Comparison of ENCODE assay signal across 11 cellular contexts in the genomic region with DNA sequence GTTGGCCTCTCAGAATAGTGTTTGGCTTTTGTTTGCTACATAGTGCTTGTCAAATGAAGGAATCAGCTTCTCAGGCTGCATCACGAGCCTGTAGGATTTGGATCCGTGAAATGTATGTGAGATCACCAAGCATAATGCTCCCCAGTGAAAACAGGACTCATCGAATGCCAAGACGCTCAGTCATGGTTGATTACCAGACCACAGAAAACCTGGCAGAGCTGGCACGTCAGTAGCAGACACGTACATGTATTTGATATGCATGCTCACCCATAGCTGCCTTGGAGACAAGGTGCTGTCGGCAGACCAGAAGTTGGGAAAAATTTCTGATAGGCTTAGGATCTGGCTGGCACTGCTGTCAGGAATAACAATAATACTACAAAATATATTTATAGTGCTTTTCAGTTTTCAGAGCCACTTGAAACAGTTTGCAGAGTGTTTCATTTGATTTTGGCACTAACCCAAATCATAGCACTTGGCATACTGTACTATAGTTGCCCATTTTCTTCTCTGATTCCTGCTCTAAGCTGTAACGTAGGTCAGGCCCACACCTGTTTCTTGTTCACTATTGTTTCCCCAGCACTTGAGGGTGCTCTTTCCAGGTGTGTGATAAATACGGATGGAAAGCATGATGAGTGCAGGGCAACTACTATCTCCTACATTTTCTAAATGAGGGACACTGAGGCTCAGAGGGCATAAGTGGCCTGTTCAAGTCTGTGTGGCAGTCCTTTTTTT.
A peak's percentile ranks its signal among the peaks of the same experiment; 100 is the strongest.
DNase-seq lines count a peak whose midpoint lies in the region; ATAC-seq and FAIRE-seq lines count a peak whose summit lies in the region.
"Had no signal": no experiment of that assay in that cellular context is flagged by ENCODE, and none has a peak within 500 bp of the region (broad histone marks: within the 10 kb centered on the region; RNA-seq: fewer than 3 reads in every experiment).

No MANE protein-coding gene starts in this region.

- FAIRE-seq in HTR-8/SVneo (lab: Jason Lieb, UNC), result peak; percentile 74
- FAIRE-seq: endometrium had no signal

- ATAC-seq in HG03378 (IDR thresholded peaks at IDR 0.05; ENCODE audit: unreplicated experiment), result no peak
- ATAC-seq: activated CD8-positive, alpha-beta T cell treated with anti-CD3 and anti-CD28 coated beads for 36 hours had no signal

- DNase-seq in 8988T, result peak; percentile 42
- peak; percentile 67 for DNase-seq in HTR-8/SVneo (ENCODE audit: insufficient read length, low spot score)
- DNase-seq in SHP77 (lab: John Stamatoyannopoulos, UW), result peak; percentile 86 to 91
- DNase-seq in glomerular visceral epithelial cell (ENCODE audit: extremely low spot score), result peak; percentile 100
- no peak for DNase-seq in activated CD8-positive, alpha-beta memory T cell treated with anti-CD3 and anti-CD28 coated beads, Interleukin-2, amount 50 U/mL, for 48 hours
- DNase-seq in posterior vena cava (ENCODE audit: low spot score), result no peak
- no peak for DNase-seq in stimulated activated CD4-positive, alpha-beta T cell treated with anti-CD3 and anti-CD28 coated beads, Interleukin-15, amount 100 ng/mL, for 24 hours
- DNase-seq: activated CD8-positive, alpha-beta T cell treated with anti-CD3 and anti-CD28 coated beads for 36 hours; transverse colon had no signal

- intact Hi-C loops in posterior vena cava (cut with DNase I), result no loop called here

Comparison
In these comparisons a context has a peak if more than half of its experiments do, and no peak if none do; other contexts are left out.
1. DNase-seq: peak in 8988T (single experiment), HTR-8/SVneo (single experiment), SHP77 (2 of 2) and glomerular visceral epithelial cell (single experiment); none in activated CD8-positive, alpha-beta memory T cell treated with anti-CD3 and anti-CD28 coated beads, Interleukin-2, amount 50 U/mL, for 48 hours (single experiment), posterior vena cava (single experiment) and stimulated activated CD4-positive, alpha-beta T cell treated with anti-CD3 and anti-CD28 coated beads, Interleukin-15, amount 100 ng/mL, for 24 hours (single experiment).